ENCODE assay signal across 24 cellular contexts in the genomic region with DNA sequence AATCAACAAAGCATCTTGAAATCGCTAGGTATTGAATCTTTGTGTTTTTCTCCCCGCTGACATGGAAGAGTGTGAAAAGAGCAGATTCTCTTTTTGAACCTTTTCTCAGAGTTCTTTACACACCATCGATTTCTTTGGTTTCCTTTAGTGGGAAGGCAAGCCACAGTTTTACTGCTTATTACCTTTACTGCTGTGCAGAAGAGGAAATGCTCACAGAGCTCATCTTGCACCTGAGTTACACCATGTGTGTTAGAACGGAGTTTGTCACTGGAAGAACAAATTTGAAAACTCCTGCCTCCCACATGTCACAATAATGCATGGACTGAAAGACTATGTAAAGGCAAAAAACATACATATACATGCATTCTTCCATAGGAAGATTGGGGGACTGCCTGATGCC. TPM values are rescaled to one million over a fixed set of nuclear protein-coding genes. Genes with fewer than 3 reads are reported as not detected.
A peak's percentile ranks its signal among the peaks of the same experiment; 100 is the strongest.
DNase-seq lines count a peak whose midpoint lies in the region; ATAC-seq and TF ChIP-seq lines count a peak whose summit lies in the region.
"Had no signal": no experiment of that assay in that cellular context is flagged by ENCODE, and none has a peak within 500 bp of the region (broad histone marks: within the 10 kb centered on the region; RNA-seq: fewer than 3 reads in every experiment).

No MANE protein-coding gene starts in this region.

- intact Hi-C loops in CD4-positive, alpha-beta T cell (cut with DNase I, micrococcal nuclease): no loop called here
- intact Hi-C loops in activated B cell treated with CpG ODN at 0.5 μM for 24 hours (cut with micrococcal nuclease) (no loop called here), cardiac septum (cut with DNase I) (no loop called here)

- H3K27ac Mint-ChIP-seq in activated CD8-positive, alpha-beta memory T cell treated with anti-CD3 and anti-CD28 coated beads, Interleukin-2, amount 10 ng/mL, durations not matched to agents 7 days and 5 days: peak overlapping the region; percentile 1
- peak overlapping the region; percentile 80 for H3K27ac Mint-ChIP-seq in CD4-positive, alpha-beta T cell
- H3K27ac Mint-ChIP-seq in activated B cell treated with CpG ODN at 0.5 μM for 24 hours (peak overlapping the region; percentile 62), progenitor cell of endocrine pancreas (no peak overlapping the region)
- H3K27ac Mint-ChIP-seq in naive thymus-derived CD8-positive, alpha-beta T cell: peak overlapping the region; percentile 60 to 93 (median 83)
- H3K27ac Mint-ChIP-seq: natural killer cell treated with Interleukin-12 subunit alpha and Interleukin-12 subunit beta and Interleukin-15 and Interleukin-18, amount 100 ng/mL, for 72 hours had no signal

- no peak for DNase-seq in activated CD8-positive, alpha-beta memory T cell treated with anti-CD3 and anti-CD28 coated beads, Interleukin-2, amount 10 ng/mL, durations not matched to agents 7 days and 5 days
- no peak for DNase-seq in activated CD8-positive, alpha-beta memory T cell treated with anti-CD3 and anti-CD28 coated beads, Interleukin-2, amount 50 U/mL, for 4 hours
- DNase-seq in CD4-positive, alpha-beta T cell: no peak
- DNase-seq in activated B cell treated with CpG ODN at 0.5 μM for 24 hours (no peak), cardiac septum (ENCODE audit: low spot score) (no peak), anterior cingulate cortex (lab: John Stamatoyannopoulos, UW) (no peak), progenitor cell of endocrine pancreas (ENCODE audit: low spot score, unreplicated experiment) (no peak)
- peak in 2 of 10 donors; percentile 32 to 41 for DNase-seq in naive thymus-derived CD8-positive, alpha-beta T cell
- DNase-seq: activated CD4-positive, alpha-beta T cell treated with anti-CD3 and anti-CD28 coated beads, Interleukin-2, amount 50 U/mL, for 1 hour; activated CD8-positive, alpha-beta memory T cell treated with anti-CD3 and anti-CD28 coated beads, Interleukin-2, amount 50 U/mL, for 48 hours; activated effector memory CD4-positive, alpha-beta T cell treated with anti-CD3 and anti-CD28 coated beads, Interleukin-2, amount 50 U/mL, for 16 hours; Caco-2; effector memory CD8-positive, alpha-beta T cell; heart left ventricle; kidney; midbrain; NCI-H446; NCI-H82; transverse colon had no signal

- ATAC-seq in activated CD8-positive, alpha-beta memory T cell treated with anti-CD3 and anti-CD28 coated beads, Interleukin-2, amount 10 ng/mL, durations not matched to agents 7 days and 5 days: no peak
- no peak for ATAC-seq in CD4-positive, alpha-beta T cell (ENCODE audit: poor library complexity)
- ATAC-seq in activated B cell treated with CpG ODN at 0.5 μM for 24 hours (ENCODE audit: low read depth): no peak
- ATAC-seq in naive thymus-derived CD8-positive, alpha-beta T cell: peak; percentile 64 to 80
- ATAC-seq: A549; effector memory CD8-positive, alpha-beta T cell; HCT116; heart left ventricle; natural killer cell treated with Interleukin-12 subunit alpha and Interleukin-12 subunit beta and Interleukin-15 and Interleukin-18, amount 100 ng/mL, for 72 hours; SK-N-SH treated with all-trans-retinoic acid at 6 μM for 48 hours had no signal

- no peaks in the 10 kb centered on the region for H3K27me3 ChIP-seq in CD4-positive, alpha-beta T cell (ENCODE audit: control insufficient read depth, insufficient read depth, low read length)
- H3K27me3 ChIP-seq: heart left ventricle, transverse colon had no signal

- no peak for TF ChIP-seq CTCF in CD4-positive, alpha-beta T cell (IDR thresholded peaks at IDR 0.05)
- TF ChIP-seq CTCF in activated B cell treated with CpG ODN at 0.5 μM for 24 hours (IDR thresholded peaks at IDR 0.05) (no peak), progenitor cell of endocrine pancreas (IDR thresholded peaks at IDR 0.05; ENCODE audit: unreplicated experiment) (no peak)

- peaks cover 17% of the 10 kb centered on the region for H3K4me1 Mint-ChIP-seq in activated CD8-positive, alpha-beta memory T cell treated with anti-CD3 and anti-CD28 coated beads, Interleukin-2, amount 10 ng/mL, durations not matched to agents 7 days and 5 days
- peaks cover 42% of the 10 kb centered on the region for H3K4me1 Mint-ChIP-seq in CD4-positive, alpha-beta T cell (ENCODE audit: low read depth)
- H3K4me1 Mint-ChIP-seq in activated B cell treated with CpG ODN at 0.5 μM for 24 hours (peaks cover 62% of the 10 kb centered on the region), progenitor cell of endocrine pancreas (ENCODE audit: low read depth) (no peaks in the 10 kb centered on the region)
- H3K4me1 Mint-ChIP-seq in naive thymus-derived CD8-positive, alpha-beta T cell: peaks cover 26 to 69% (median 62%) of the 10 kb centered on the region in 4 donors

- H3K27me3 Mint-ChIP-seq in activated CD8-positive, alpha-beta memory T cell treated with anti-CD3 and anti-CD28 coated beads, Interleukin-2, amount 10 ng/mL, durations not matched to agents 7 days and 5 days: no peaks in the 10 kb centered on the region
- H3K27me3 Mint-ChIP-seq in CD4-positive, alpha-beta T cell: no peaks in the 10 kb centered on the region
- H3K27me3 Mint-ChIP-seq in activated B cell treated with CpG ODN at 0.5 μM for 24 hours (no peaks in the 10 kb centered on the region), progenitor cell of endocrine pancreas (no peaks in the 10 kb centered on the region)
- no peaks in the 10 kb centered on the region for H3K27me3 Mint-ChIP-seq in naive thymus-derived CD8-positive, alpha-beta T cell
- H3K27me3 Mint-ChIP-seq: effector memory CD8-positive, alpha-beta T cell; natural killer cell treated with Interleukin-12 subunit alpha and Interleukin-12 subunit beta and Interleukin-15 and Interleukin-18, amount 100 ng/mL, for 72 hours had no signal

- peaks cover 17% of the 10 kb centered on the region for H3K9me3 Mint-ChIP-seq in activated CD8-positive, alpha-beta memory T cell treated with anti-CD3 and anti-CD28 coated beads, Interleukin-2, amount 10 ng/mL, durations not matched to agents 7 days and 5 days (ENCODE audit: low read depth)
- no peaks in the 10 kb centered on the region for H3K9me3 Mint-ChIP-seq in CD4-positive, alpha-beta T cell
- H3K9me3 Mint-ChIP-seq in activated B cell treated with CpG ODN at 0.5 μM for 24 hours: peaks cover 8% of the 10 kb centered on the region
- peaks cover 0 to 37% (median 12%) of the 10 kb centered on the region in 9 donors for H3K9me3 Mint-ChIP-seq in naive thymus-derived CD8-positive, alpha-beta T cell
- H3K9me3 Mint-ChIP-seq in progenitor cell of endocrine pancreas (ENCODE audit: low read depth): peaks cover 40% of the 10 kb centered on the region

- peaks cover 53% of the 10 kb centered on the region for H3K36me3 Mint-ChIP-seq in activated CD8-positive, alpha-beta memory T cell treated with anti-CD3 and anti-CD28 coated beads, Interleukin-2, amount 10 ng/mL, durations not matched to agents 7 days and 5 days
- peaks cover 66% of the 10 kb centered on the region for H3K36me3 Mint-ChIP-seq in CD4-positive, alpha-beta T cell (ENCODE audit: low read depth)
- H3K36me3 Mint-ChIP-seq in activated B cell treated with CpG ODN at 0.5 μM for 24 hours (ENCODE audit: low read depth): peaks cover 3% of the 10 kb centered on the region
- H3K36me3 Mint-ChIP-seq in naive thymus-derived CD8-positive, alpha-beta T cell: peaks cover 18 to 43% (median 33%) of the 10 kb centered on the region in 3 donors
- H3K36me3 Mint-ChIP-seq in progenitor cell of endocrine pancreas (ENCODE audit: insufficient read depth): peaks cover 26% of the 10 kb centered on the region

- peaks cover 22% of the 10 kb centered on the region for H3K9me3 ChIP-seq in CD4-positive, alpha-beta T cell (ENCODE audit: control insufficient read depth, low read length)

- H3K27ac ChIP-seq in CD4-positive, alpha-beta T cell (ENCODE audit: low read depth, low read length): peak overlapping the region; percentile 3
- H3K27ac ChIP-seq: A549, coronary artery, heart left ventricle, transverse colon had no signal

- no peak overlapping the region for H3K4me3 Mint-ChIP-seq in activated CD8-positive, alpha-beta memory T cell treated with anti-CD3 and anti-CD28 coated beads, Interleukin-2, amount 10 ng/mL, durations not matched to agents 7 days and 5 days
- H3K4me3 Mint-ChIP-seq in CD4-positive, alpha-beta T cell: peak overlapping the region; percentile 62
- H3K4me3 Mint-ChIP-seq in activated B cell treated with CpG ODN at 0.5 μM for 24 hours: peak overlapping the region; percentile 33
- peak overlapping the region; percentile 17 to 82 (median 67) for H3K4me3 Mint-ChIP-seq in naive thymus-derived CD8-positive, alpha-beta T cell
- no peak overlapping the region for H3K4me3 Mint-ChIP-seq in progenitor cell of endocrine pancreas (ENCODE audit: low read depth)
- H3K4me3 Mint-ChIP-seq: effector memory CD8-positive, alpha-beta T cell; natural killer cell treated with Interleukin-12 subunit alpha and Interleukin-12 subunit beta and Interleukin-15 and Interleukin-18, amount 100 ng/mL, for 72 hours had no signal

- POLR2A ChIA-PET in CD4-positive, alpha-beta T cell (lab: Charles Lee): interaction anchor here (0.6 to 5.0 kb wide), 2 partner anchors 13 to 405 kb away, joined by 4 to 23 read pairs; no protein-coding TSS in a partner anchor
- POLR2A ChIA-PET in activated B cell treated with CpG ODN at 0.5 μM for 24 hours (lab: Charles Lee): no interaction called here
- POLR2A ChIA-PET in naive thymus-derived CD8-positive, alpha-beta T cell (lab: Charles Lee): interaction anchor here (1.0 kb wide), 1 partner anchor 46 kb away, joined by 3 read pairs; no protein-coding TSS in a partner anchor

- CTCF ChIA-PET in activated CD8-positive, alpha-beta memory T cell treated with anti-CD3 and anti-CD28 coated beads, Interleukin-2, amount 10 ng/mL, durations not matched to agents 7 days and 5 days (lab: Charles Lee): no interaction called here
- CTCF ChIA-PET in CD4-positive, alpha-beta T cell (lab: Charles Lee): no interaction called here
- CTCF ChIA-PET in activated B cell treated with CpG ODN at 0.5 μM for 24 hours (lab: Charles Lee): no interaction called here

RNA-seq across cellular contexts. Expression of a gene that starts 45.3 kb away (rescaled TPM):
- 10 to 100 TPM; 19.2 to 26.0 TPM for total RNA-seq in activated CD8-positive, alpha-beta memory T cell treated with anti-CD3 and anti-CD28 coated beads, Interleukin-2, amount 10 ng/mL, durations not matched to agents 7 days and 5 days
- total RNA-seq in CD4-positive, alpha-beta T cell: 10 to 100 TPM; 30.0 to 31.1 TPM
- total RNA-seq in activated B cell treated with CpG ODN at 0.5 μM for 24 hours (14.8 and 16.3 TPM in 2 replicates), cardiac septum (46.2 TPM), progenitor cell of endocrine pancreas (19.0 and 20.2 TPM in 2 replicates)
- total RNA-seq in naive thymus-derived CD8-positive, alpha-beta T cell: 10 to 100 TPM; 64.9 to 72.6 TPM
- polyA plus RNA-seq in naive thymus-derived CD8-positive, alpha-beta T cell: 10 to 100 TPM; 37.1 to 64.4 (median 63.7) TPM

Comparison
In these comparisons a context has a peak if more than half of its experiments do, and no peak if none do; other contexts are left out.
1. ATAC-seq: peak in naive thymus-derived CD8-positive, alpha-beta T cell (2 of 2); none in activated CD8-positive, alpha-beta memory T cell treated with anti-CD3 and anti-CD28 coated beads, Interleukin-2, amount 10 ng/mL, durations not matched to agents 7 days and 5 days (single experiment), CD4-positive, alpha-beta T cell (single experiment) and activated B cell treated with CpG ODN at 0.5 μM for 24 hours (single experiment).
2. H3K4me3 Mint-ChIP-seq: peak in CD4-positive, alpha-beta T cell (single experiment), activated B cell treated with CpG ODN at 0.5 μM for 24 hours (single experiment) and naive thymus-derived CD8-positive, alpha-beta T cell (10 of 10); none in activated CD8-positive, alpha-beta memory T cell treated with anti-CD3 and anti-CD28 coated beads, Interleukin-2, amount 10 ng/mL, durations not matched to agents 7 days and 5 days (single experiment) and progenitor cell of endocrine pancreas (single experiment).